In the genomic region with DNA sequence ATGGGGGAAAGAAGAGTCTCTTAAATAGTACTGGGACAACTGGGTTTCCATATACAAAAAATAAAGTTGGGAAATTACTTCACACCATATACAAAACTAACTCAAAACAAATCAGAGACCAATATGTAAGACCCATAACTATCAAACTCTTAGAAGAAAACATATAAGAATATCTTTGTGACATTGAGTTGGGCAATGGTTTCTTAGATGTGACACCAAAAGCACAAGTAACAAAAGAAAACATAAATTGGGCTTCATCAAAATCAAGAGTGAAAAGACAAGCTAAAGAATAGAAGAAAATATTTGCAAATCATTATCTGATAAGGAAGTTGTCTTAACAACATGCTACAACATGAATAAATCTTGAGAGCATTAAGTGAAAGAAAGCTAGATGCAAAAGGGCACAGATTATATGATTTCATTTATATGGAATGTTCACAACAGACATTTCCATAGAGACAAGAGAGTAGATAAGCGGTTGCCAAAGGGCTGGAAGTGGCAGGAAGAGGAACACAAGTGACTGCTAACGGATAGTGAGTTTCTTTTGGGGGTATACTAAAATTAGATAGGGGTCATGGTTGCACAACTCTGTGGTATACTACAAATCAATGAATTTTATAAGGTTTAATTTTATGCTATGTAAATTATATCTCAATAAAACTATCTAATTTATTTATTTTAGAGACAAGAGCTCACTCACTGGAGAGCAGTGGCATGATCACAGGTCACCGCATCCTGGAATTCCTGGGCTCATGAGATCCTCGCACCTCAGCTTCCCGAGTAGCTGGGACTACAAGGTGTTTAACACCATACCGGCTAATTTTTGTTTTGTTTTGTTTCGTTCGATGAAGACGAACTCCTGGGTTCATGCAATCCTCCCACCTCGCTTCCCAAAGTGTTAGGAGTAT, we compare ENCODE assay signal across 1 cellular context.
TF ChIP-seq lines count a peak whose summit lies in the region.

No MANE protein-coding gene starts in this region.

TF ChIP-seq in HEK293, 187 proteins besides CTCF, POLR2A, EP300 and RAD21 (continued from another document):
- TF ChIP-seq ZNF433 (tag by site-specific recombination; IDR thresholded peaks at IDR 0.05; ENCODE audit: low read depth) (no peak), ZNF202 (tag by site-specific recombination; IDR thresholded peaks at IDR 0.05; ENCODE audit: borderline replicate concordance) (no peak), ZNF571 (tag by site-specific recombination; IDR thresholded peaks at IDR 0.05) (no peak), GLIS2 (tag by site-specific recombination; IDR thresholded peaks at IDR 0.05) (no peak), ZNF211 (tag by site-specific recombination; IDR thresholded peaks at IDR 0.05; ENCODE audit: low read depth) (no peak), FEZF1 (tag by site-specific recombination; IDR thresholded peaks at IDR 0.05) (peak; percentile 94), GFI1B (tag by site-specific recombination; IDR thresholded peaks at IDR 0.05) (peak; percentile 86), ZFP41 (tag by site-specific recombination; IDR thresholded peaks at IDR 0.05; ENCODE audit: borderline replicate concordance) (no peak), SALL2 (tag by site-specific recombination; IDR thresholded peaks at IDR 0.05; ENCODE audit: borderline replicate concordance) (no peak), ZNF623 (tag by site-specific recombination; IDR thresholded peaks at IDR 0.05) (no peak), ZNF2 (tag by site-specific recombination; IDR thresholded peaks at IDR 0.05) (no peak), ZNF350 (tag by site-specific recombination; IDR thresholded peaks at IDR 0.05) (no peak), IKZF3 (tag by site-specific recombination; IDR thresholded peaks at IDR 0.05) (0 out of 2 replicates have a peak, but pooled peaks have one; percentile 5), OSR2 (tag by site-specific recombination; IDR thresholded peaks at IDR 0.05) (no peak; the same call in 1 of the 2 replicates), ZNF133 (tag by site-specific recombination; IDR thresholded peaks at IDR 0.05) (no peak), ZNF292 (tag by site-specific recombination; IDR thresholded peaks at IDR 0.05; ENCODE audit: borderline replicate concordance, low read depth) (no peak), KLF9 (tag by site-specific recombination; IDR thresholded peaks at IDR 0.05; ENCODE audit: low read depth) (no peak), OVOL3 (tag by site-specific recombination; IDR thresholded peaks at IDR 0.05) (no peak), ZFP37 (tag by site-specific recombination; IDR thresholded peaks at IDR 0.05) (peak; percentile 48; the same call in 1 of the 2 replicates)
- TF ChIP-seq, protein P1, sequence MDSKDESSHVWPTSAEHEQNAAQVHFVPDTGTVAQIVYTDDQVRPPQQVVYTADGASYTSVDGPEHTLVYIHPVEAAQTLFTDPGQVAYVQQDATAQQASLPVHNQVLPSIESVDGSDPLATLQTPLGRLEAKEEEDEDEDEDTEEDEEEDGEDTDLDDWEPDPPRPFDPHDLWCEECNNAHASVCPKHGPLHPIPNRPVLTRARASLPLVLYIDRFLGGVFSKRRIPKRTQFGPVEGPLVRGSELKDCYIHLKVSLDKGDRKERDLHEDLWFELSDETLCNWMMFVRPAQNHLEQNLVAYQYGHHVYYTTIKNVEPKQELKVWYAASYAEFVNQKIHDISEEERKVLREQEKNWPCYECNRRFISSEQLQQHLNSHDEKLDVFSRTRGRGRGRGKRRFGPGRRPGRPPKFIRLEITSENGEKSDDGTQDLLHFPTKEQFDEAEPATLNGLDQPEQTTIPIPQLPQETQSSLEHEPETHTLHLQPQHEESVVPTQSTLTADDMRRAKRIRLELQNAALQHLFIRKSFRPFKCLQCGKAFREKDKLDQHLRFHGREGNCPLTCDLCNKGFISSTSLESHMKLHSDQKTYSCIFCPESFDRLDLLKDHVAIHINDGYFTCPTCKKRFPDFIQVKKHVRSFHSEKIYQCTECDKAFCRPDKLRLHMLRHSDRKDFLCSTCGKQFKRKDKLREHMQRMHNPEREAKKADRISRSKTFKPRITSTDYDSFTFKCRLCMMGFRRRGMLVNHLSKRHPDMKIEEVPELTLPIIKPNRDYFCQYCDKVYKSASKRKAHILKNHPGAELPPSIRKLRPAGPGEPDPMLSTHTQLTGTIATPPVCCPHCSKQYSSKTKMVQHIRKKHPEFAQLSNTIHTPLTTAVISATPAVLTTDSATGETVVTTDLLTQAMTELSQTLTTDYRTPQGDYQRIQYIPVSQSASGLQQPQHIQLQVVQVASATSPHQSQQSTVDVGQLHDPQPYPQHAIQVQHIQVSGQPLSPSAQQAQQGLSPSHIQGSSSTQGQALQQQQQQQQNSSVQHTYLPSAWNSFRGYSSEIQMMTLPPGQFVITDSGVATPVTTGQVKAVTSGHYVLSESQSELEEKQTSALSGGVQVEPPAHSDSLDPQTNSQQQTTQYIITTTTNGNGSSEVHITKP (tag by site-specific recombination; IDR thresholded peaks at IDR 0.05), result peak; percentile 72
- TF ChIP-seq, protein P2, sequence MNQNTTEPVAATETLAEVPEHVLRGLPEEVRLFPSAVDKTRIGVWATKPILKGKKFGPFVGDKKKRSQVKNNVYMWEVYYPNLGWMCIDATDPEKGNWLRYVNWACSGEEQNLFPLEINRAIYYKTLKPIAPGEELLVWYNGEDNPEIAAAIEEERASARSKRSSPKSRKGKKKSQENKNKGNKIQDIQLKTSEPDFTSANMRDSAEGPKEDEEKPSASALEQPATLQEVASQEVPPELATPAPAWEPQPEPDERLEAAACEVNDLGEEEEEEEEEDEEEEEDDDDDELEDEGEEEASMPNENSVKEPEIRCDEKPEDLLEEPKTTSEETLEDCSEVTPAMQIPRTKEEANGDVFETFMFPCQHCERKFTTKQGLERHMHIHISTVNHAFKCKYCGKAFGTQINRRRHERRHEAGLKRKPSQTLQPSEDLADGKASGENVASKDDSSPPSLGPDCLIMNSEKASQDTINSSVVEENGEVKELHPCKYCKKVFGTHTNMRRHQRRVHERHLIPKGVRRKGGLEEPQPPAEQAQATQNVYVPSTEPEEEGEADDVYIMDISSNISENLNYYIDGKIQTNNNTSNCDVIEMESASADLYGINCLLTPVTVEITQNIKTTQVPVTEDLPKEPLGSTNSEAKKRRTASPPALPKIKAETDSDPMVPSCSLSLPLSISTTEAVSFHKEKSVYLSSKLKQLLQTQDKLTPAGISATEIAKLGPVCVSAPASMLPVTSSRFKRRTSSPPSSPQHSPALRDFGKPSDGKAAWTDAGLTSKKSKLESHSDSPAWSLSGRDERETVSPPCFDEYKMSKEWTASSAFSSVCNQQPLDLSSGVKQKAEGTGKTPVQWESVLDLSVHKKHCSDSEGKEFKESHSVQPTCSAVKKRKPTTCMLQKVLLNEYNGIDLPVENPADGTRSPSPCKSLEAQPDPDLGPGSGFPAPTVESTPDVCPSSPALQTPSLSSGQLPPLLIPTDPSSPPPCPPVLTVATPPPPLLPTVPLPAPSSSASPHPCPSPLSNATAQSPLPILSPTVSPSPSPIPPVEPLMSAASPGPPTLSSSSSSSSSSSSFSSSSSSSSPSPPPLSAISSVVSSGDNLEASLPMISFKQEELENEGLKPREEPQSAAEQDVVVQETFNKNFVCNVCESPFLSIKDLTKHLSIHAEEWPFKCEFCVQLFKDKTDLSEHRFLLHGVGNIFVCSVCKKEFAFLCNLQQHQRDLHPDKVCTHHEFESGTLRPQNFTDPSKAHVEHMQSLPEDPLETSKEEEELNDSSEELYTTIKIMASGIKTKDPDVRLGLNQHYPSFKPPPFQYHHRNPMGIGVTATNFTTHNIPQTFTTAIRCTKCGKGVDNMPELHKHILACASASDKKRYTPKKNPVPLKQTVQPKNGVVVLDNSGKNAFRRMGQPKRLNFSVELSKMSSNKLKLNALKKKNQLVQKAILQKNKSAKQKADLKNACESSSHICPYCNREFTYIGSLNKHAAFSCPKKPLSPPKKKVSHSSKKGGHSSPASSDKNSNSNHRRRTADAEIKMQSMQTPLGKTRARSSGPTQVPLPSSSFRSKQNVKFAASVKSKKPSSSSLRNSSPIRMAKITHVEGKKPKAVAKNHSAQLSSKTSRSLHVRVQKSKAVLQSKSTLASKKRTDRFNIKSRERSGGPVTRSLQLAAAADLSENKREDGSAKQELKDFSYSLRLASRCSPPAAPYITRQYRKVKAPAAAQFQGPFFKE (tag by site-specific recombination; IDR thresholded peaks at IDR 0.05; ENCODE audit: borderline replicate concordance), result no peak
- TF ChIP-seq, protein P3, sequence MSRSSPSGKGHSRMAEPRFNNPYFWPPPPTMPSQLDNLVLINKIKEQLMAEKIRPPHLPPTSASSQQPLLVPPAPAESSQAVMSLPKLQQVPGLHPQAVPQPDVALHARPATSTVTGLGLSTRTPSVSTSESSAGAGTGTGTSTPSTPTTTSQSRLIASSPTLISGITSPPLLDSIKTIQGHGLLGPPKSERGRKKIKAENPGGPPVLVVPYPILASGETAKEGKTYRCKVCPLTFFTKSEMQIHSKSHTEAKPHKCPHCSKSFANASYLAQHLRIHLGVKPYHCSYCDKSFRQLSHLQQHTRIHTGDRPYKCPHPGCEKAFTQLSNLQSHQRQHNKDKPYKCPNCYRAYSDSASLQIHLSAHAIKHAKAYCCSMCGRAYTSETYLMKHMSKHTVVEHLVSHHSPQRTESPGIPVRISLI (tag by site-specific recombination; IDR thresholded peaks at IDR 0.05), result no peak
- TF ChIP-seq, protein P4, sequence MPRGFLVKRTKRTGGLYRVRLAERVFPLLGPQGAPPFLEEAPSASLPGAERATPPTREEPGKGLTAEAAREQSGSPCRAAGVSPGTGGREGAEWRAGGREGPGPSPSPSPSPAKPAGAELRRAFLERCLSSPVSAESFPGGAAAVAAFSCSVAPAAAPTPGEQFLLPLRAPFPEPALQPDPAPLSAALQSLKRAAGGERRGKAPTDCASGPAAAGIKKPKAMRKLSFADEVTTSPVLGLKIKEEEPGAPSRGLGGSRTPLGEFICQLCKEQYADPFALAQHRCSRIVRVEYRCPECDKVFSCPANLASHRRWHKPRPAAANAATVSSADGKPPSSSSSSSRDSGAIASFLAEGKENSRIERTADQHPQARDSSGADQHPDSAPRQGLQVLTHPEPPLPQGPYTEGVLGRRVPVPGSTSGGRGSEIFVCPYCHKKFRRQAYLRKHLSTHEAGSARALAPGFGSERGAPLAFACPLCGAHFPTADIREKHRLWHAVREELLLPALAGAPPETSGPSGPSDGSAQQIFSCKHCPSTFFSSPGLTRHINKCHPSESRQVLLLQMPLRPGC (tag by site-specific recombination; IDR thresholded peaks at IDR 0.05), result no peak
- TF ChIP-seq, protein P5, sequence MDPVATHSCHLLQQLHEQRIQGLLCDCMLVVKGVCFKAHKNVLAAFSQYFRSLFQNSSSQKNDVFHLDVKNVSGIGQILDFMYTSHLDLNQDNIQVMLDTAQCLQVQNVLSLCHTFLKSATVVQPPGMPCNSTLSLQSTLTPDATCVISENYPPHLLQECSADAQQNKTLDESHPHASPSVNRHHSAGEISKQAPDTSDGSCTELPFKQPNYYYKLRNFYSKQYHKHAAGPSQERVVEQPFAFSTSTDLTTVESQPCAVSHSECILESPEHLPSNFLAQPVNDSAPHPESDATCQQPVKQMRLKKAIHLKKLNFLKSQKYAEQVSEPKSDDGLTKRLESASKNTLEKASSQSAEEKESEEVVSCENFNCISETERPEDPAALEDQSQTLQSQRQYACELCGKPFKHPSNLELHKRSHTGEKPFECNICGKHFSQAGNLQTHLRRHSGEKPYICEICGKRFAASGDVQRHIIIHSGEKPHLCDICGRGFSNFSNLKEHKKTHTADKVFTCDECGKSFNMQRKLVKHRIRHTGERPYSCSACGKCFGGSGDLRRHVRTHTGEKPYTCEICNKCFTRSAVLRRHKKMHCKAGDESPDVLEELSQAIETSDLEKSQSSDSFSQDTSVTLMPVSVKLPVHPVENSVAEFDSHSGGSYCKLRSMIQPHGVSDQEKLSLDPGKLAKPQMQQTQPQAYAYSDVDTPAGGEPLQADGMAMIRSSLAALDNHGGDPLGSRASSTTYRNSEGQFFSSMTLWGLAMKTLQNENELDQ (tag by site-specific recombination; IDR thresholded peaks at IDR 0.05; ENCODE audit: low read depth), result no peak
TF ChIP-seq in HEK293: peak in this region for 14.
